ENCODE assay signal across 1 cellular context in the genomic region with DNA sequence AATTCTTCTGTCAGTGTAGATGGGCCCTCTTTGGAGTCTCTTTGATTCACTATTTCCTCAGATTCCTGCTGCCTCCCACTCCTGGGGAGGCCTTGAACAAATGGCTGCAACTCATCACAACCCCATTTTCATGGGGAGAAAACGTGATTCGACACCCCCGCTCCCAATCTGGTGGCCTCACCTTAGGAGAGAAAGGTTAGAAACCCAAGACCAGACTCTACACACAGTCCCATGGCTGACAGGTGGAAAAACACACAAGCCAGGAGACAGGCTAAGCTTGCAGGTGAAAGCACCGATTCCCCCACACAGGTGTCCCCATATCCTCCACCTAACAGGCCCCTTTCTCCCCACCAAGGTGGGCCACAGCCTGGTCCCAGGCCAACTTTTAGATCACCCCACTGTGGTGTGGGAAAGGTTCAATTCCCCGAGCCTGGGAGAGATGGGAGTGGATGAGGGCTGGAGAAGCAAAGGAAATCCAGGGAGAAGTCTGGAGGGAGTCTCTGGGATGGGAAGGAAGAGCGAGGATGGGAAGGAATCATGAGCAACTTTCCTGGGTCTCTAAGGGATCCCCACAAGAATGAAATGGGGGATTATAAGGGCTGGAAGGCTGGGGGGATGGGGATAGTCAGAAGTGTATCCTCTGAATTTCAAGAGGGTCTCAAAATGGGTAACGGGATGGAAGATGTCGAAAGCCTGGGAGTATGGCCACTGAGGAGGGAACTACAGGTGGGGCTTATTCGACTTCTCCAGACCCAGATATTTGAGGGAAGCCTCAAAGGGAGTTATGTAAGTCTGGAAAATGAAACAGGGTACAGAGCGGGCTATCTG.
TF ChIP-seq lines count a peak whose summit lies in the region.

No MANE protein-coding gene starts in this region.

TF ChIP-seq in GM23338, 12 proteins besides CTCF, POLR2A, EP300 and RAD21 (continued from another document):
- TF ChIP-seq, protein P1, sequence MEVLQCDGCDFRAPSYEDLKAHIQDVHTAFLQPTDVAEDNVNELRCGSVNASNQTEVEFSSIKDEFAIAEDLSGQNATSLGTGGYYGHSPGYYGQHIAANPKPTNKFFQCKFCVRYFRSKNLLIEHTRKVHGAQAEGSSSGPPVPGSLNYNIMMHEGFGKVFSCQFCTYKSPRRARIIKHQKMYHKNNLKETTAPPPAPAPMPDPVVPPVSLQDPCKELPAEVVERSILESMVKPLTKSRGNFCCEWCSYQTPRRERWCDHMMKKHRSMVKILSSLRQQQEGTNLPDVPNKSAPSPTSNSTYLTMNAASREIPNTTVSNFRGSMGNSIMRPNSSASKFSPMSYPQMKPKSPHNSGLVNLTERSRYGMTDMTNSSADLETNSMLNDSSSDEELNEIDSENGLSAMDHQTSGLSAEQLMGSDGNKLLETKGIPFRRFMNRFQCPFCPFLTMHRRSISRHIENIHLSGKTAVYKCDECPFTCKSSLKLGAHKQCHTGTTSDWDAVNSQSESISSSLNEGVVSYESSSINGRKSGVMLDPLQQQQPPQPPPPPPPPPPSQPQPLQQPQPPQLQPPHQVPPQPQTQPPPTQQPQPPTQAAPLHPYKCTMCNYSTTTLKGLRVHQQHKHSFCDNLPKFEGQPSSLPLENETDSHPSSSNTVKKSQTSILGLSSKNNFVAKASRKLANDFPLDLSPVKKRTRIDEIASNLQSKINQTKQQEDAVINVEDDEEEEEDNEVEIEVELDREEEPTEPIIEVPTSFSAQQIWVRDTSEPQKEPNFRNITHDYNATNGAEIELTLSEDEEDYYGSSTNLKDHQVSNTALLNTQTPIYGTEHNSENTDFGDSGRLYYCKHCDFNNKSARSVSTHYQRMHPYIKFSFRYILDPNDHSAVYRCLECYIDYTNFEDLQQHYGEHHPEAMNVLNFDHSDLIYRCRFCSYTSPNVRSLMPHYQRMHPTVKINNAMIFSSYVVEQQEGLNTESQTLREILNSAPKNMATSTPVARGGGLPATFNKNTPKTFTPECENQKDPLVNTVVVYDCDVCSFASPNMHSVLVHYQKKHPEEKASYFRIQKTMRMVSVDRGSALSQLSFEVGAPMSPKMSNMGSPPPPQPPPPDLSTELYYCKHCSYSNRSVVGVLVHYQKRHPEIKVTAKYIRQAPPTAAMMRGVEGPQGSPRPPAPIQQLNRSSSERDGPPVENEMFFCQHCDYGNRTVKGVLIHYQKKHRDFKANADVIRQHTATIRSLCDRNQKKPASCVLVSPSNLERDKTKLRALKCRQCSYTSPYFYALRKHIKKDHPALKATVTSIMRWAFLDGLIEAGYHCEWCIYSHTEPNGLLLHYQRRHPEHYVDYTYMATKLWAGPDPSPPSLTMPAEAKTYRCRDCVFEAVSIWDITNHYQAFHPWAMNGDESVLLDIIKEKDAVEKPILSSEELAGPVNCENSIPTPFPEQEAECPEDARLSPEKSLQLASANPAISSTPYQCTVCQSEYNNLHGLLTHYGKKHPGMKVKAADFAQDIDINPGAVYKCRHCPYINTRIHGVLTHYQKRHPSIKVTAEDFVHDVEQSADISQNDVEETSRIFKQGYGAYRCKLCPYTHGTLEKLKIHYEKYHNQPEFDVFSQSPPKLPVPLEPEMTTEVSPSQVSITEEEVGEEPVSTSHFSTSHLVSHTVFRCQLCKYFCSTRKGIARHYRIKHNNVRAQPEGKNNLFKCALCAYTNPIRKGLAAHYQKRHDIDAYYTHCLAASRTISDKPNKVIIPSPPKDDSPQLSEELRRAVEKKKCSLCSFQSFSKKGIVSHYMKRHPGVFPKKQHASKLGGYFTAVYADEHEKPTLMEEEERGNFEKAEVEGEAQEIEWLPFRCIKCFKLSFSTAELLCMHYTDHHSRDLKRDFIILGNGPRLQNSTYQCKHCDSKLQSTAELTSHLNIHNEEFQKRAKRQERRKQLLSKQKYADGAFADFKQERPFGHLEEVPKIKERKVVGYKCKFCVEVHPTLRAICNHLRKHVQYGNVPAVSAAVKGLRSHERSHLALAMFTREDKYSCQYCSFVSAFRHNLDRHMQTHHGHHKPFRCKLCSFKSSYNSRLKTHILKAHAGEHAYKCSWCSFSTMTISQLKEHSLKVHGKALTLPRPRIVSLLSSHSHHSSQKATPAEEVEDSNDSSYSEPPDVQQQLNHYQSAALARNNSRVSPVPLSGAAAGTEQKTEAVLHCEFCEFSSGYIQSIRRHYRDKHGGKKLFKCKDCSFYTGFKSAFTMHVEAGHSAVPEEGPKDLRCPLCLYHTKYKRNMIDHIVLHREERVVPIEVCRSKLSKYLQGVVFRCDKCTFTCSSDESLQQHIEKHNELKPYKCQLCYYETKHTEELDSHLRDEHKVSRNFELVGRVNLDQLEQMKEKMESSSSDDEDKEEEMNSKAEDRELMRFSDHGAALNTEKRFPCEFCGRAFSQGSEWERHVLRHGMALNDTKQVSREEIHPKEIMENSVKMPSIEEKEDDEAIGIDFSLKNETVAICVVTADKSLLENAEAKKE (CRISPR knock-in tag; IDR thresholded peaks at IDR 0.05) = no peak
- TF ChIP-seq CREB1 (CRISPR knock-in tag; IDR thresholded peaks at IDR 0.05; ENCODE audit: low read depth) = no peak
- TF ChIP-seq, protein P2, sequence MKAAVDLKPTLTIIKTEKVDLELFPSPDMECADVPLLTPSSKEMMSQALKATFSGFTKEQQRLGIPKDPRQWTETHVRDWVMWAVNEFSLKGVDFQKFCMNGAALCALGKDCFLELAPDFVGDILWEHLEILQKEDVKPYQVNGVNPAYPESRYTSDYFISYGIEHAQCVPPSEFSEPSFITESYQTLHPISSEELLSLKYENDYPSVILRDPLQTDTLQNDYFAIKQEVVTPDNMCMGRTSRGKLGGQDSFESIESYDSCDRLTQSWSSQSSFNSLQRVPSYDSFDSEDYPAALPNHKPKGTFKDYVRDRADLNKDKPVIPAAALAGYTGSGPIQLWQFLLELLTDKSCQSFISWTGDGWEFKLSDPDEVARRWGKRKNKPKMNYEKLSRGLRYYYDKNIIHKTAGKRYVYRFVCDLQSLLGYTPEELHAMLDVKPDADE (IDR thresholded peaks at IDR 0.05) = no peak
- TF ChIP-seq, protein P3, sequence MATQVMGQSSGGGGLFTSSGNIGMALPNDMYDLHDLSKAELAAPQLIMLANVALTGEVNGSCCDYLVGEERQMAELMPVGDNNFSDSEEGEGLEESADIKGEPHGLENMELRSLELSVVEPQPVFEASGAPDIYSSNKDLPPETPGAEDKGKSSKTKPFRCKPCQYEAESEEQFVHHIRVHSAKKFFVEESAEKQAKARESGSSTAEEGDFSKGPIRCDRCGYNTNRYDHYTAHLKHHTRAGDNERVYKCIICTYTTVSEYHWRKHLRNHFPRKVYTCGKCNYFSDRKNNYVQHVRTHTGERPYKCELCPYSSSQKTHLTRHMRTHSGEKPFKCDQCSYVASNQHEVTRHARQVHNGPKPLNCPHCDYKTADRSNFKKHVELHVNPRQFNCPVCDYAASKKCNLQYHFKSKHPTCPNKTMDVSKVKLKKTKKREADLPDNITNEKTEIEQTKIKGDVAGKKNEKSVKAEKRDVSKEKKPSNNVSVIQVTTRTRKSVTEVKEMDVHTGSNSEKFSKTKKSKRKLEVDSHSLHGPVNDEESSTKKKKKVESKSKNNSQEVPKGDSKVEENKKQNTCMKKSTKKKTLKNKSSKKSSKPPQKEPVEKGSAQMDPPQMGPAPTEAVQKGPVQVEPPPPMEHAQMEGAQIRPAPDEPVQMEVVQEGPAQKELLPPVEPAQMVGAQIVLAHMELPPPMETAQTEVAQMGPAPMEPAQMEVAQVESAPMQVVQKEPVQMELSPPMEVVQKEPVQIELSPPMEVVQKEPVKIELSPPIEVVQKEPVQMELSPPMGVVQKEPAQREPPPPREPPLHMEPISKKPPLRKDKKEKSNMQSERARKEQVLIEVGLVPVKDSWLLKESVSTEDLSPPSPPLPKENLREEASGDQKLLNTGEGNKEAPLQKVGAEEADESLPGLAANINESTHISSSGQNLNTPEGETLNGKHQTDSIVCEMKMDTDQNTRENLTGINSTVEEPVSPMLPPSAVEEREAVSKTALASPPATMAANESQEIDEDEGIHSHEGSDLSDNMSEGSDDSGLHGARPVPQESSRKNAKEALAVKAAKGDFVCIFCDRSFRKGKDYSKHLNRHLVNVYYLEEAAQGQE (IDR thresholded peaks at IDR 0.05; ENCODE audit: unreplicated experiment) = no peak
- TF ChIP-seq POLR2AphosphoS5 (IDR thresholded peaks at IDR 0.05; ENCODE audit: low read depth) = no peak
- no peak for TF ChIP-seq ZNF331 (CRISPR knock-in tag; IDR thresholded peaks at IDR 0.05; ENCODE audit: low read depth)
- TF ChIP-seq NANOG (IDR thresholded peaks at IDR 0.05; ENCODE audit: borderline replicate concordance) = no peak
